In the genomic region with DNA sequence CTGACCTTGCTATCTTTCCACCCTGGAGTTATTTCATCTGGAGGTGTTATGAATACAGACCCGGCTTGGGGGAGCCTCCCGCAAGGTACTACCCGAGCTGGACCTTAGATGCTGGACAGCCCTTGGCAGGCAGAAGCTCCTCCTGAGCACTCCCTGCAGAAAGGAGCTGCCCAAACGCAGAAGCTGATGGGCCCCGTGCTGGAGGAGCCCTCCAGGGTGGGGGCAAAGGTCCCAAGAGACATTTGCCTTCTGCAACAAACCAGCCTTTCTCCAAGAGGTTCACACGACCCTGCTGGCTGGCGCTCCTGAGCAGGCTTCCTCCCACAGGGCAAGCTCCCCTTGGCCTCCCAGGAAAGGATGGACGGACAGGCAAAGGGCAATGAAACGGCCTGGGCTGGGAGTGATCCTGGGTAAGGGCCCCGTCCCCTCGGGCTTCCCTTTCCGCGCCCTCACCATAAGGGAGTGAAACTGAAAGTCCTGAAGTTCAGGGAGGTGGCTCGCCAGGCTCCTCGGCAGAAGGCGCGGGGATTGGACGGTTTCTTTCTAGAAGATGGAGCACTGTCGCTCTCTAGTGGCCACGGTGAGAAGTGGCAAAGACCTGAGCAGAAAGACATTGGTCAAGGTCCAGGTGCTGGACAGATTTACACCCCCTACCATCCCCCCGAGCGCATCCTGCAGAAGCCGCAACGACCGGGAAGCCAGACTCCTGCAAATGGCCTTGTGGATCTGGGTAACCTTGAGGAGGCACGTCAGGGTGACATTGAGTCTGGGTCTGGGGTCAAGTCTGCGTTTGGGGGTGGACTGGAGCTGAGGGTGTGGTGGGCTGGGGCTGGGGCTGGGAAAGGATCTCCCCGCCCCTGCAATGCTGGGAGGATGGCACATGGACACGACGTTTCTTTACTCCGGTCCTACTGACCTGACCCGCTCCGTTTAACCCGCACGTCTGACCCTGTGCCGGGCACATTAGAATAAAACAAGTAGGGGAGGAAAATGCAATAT, we compare ENCODE assay signal across 8 cellular contexts. TPM values are rescaled to one million over a fixed set of nuclear protein-coding genes. Genes with fewer than 3 reads are reported as not detected.
DNase-seq lines count a peak whose midpoint lies in the region; ATAC-seq and TF ChIP-seq lines count a peak whose summit lies in the region.

No MANE protein-coding gene starts in this region.

- DNase-seq in AG08396 (ENCODE audit: low spot score) (peak; percentile 90), NCI-H524 (lab: John Stamatoyannopoulos, UW) (peak; percentile 51 to 77), coronary artery (ENCODE audit: low spot score) (peak; percentile 93), left lobe of liver (ENCODE audit: low spot score) (peak; percentile 88)
- DNase-seq in activated CD4-positive, alpha-beta T cell treated with anti-CD3 and anti-CD28 coated beads for 48 hours: peak; percentile 90
- peak; percentile 84 to 85 for DNase-seq in stimulated activated CD4-positive, alpha-beta T cell treated with anti-CD3 and anti-CD28 coated beads, Interleukin-2, amount 100 ng/mL, for 24 hours

- ATAC-seq in GM18907 (IDR thresholded peaks at IDR 0.05; ENCODE audit: unreplicated experiment) (peak; percentile 82), HG03342 (IDR thresholded peaks at IDR 0.05; ENCODE audit: unreplicated experiment) (peak; percentile 94), left lobe of liver (peak; percentile 97)

- TF ChIP-seq CTCF in coronary artery (IDR thresholded peaks at IDR 0.05): peak; percentile 87

- peak overlapping the region; percentile 79 for H3K4me3 ChIP-seq in coronary artery

- peak overlapping the region; percentile 51 to 87 for H3K27ac ChIP-seq in coronary artery

RNA-seq across cellular contexts. Expression of a gene that starts 56.4 kb away (rescaled TPM):
- 9.5 TPM for total RNA-seq in left lobe of liver

Comparison
In these comparisons a context has a peak if more than half of its experiments do, and no peak if none do; other contexts are left out.
1. Peak in every context shown above with its lines: DNase-seq, ATAC-seq, H3K4me3 ChIP-seq and H3K27ac ChIP-seq.